Comparison of ENCODE assay signal across 8 cellular contexts in genomic region chr9:73132034-73132776, GRCh38. TPM values are rescaled to one million over a fixed set of nuclear protein-coding genes. Genes with fewer than 3 reads are reported as not detected.
DNase-seq lines count a peak whose midpoint lies in the region; ATAC-seq and TF ChIP-seq lines count a peak whose summit lies in the region.

No MANE protein-coding gene starts in this region.

- H3K36me3 Mint-ChIP-seq in CD8-positive, alpha-beta T cell: peaks cover 4% of the 10 kb centered on the region

- H3K27ac Mint-ChIP-seq in CD8-positive, alpha-beta T cell: peak overlapping the region; percentile 95

- peak; percentile 90 for ATAC-seq in CD8-positive, alpha-beta T cell
- peak; percentile 87 for ATAC-seq in foreskin keratinocyte

- peaks cover 25% of the 10 kb centered on the region for H3K4me1 Mint-ChIP-seq in CD8-positive, alpha-beta T cell (ENCODE audit: low read depth)

- CTCF ChIA-PET in CD8-positive, alpha-beta T cell (lab: Charles Lee): interaction anchor here (0.7 to 1.2 kb wide), 3 partner anchors 13 to 25 kb away, joined by 3 to 4 read pairs (median 4); no protein-coding TSS in a partner anchor

- POLR2A ChIA-PET in CD8-positive, alpha-beta T cell (lab: Charles Lee): interaction anchor here (0.7 to 1.8 kb wide), 3 partner anchors 17 to 23 kb away, joined by 5 to 10 read pairs (median 7); no protein-coding TSS in a partner anchor

- H3K9me3 Mint-ChIP-seq in CD8-positive, alpha-beta T cell: no peaks in the 10 kb centered on the region

- intact Hi-C loops in CD8-positive, alpha-beta T cell (cut with DNase I, micrococcal nuclease): loop anchor here (1.0 to 10.0 kb wide), 8 partner anchors 18 to 1955 kb away; partner anchors contain the start of genes ZFAND5 (in 2 of the 2), ANXA1 (in 1 of the 2), CARNMT1 (in 1 of the 2) and NMRK1 (in 1 of the 2)

- no peak for TF ChIP-seq CTCF in CD8-positive, alpha-beta T cell (IDR thresholded peaks at IDR 0.05)
- TF ChIP-seq CTCF in GM20000 (IDR thresholded peaks at IDR 0.05; ENCODE audit: extremely low read depth, missing control alignments) (no peak), foreskin keratinocyte (conservative IDR thresholded peaks at IDR 0.05) (no peak)

- H3K36me3 ChIP-seq in CD8-positive, alpha-beta T cell (ENCODE audit: insufficient read depth, low read length): no peaks in the 10 kb centered on the region

- H3K4me3 ChIP-seq in CD8-positive, alpha-beta T cell (ENCODE audit: low read depth, low read length): peak overlapping the region; percentile 65

- H3K9me3 ChIP-seq in CD8-positive, alpha-beta T cell (ENCODE audit: low read length): no peaks in the 10 kb centered on the region

- DNase-seq in CD8-positive, alpha-beta T cell: peak; percentile 51 to 77 (median 68)
- DNase-seq in GM20000 (ENCODE audit: low spot score): peak; percentile 46
- DNase-seq in HT-29 (ENCODE audit: low spot score): peak; percentile 93
- DNase-seq in SIG-M5 (lab: John Stamatoyannopoulos, UW): peak; percentile 51
- DNase-seq in activated naive CD4-positive, alpha-beta T cell (lab: John Stamatoyannopoulos, UW): peak; percentile 11 to 42 (median 20)
- DNase-seq in foreskin keratinocyte: peak; percentile 91 to 94
- DNase-seq in nucleus accumbens (lab: John Stamatoyannopoulos, UW): peak in 37 of 56 donors; percentile 1 to 66 (median 14)
- DNase-seq in superior temporal gyrus (ENCODE audit: extremely low spot score): peak; percentile 73

- H3K4me1 ChIP-seq in CD8-positive, alpha-beta T cell (ENCODE audit: insufficient read depth, low read length): peaks cover 7% of the 10 kb centered on the region
- peaks cover 43% of the 10 kb centered on the region for H3K4me1 ChIP-seq in foreskin keratinocyte

- no peaks in the 10 kb centered on the region for H3K27me3 ChIP-seq in CD8-positive, alpha-beta T cell (ENCODE audit: insufficient read depth, low read length)
- H3K27me3 ChIP-seq in foreskin keratinocyte: no peaks in the 10 kb centered on the region

- H3K27me3 Mint-ChIP-seq in CD8-positive, alpha-beta T cell (ENCODE audit: low read depth): no peaks in the 10 kb centered on the region

- H3K4me3 Mint-ChIP-seq in CD8-positive, alpha-beta T cell: peak overlapping the region; percentile 87

- peak overlapping the region; percentile 94 for H3K27ac ChIP-seq in CD8-positive, alpha-beta T cell (ENCODE audit: low read depth, low read length)
- peak overlapping the region; percentile 99 for H3K27ac ChIP-seq in foreskin keratinocyte

RNA-seq across cellular contexts. Expression of gene ANXA1, which starts 19.5 kb away (rescaled TPM):
- 100 to 1,000 TPM; 163 to 167 TPM for total RNA-seq in CD8-positive, alpha-beta T cell
- total RNA-seq in HT-29 (2014; rRNA removed; shearing (Covaris generic)): 171 and 192 TPM in 2 replicates
- total RNA-seq in foreskin keratinocyte: 880 and 908 TPM in 2 replicates
- polyA plus RNA-seq in foreskin keratinocyte: 712 and 776 TPM in 2 replicates

Comparison
In these comparisons a context has a peak if more than half of its experiments do, and no peak if none do; other contexts are left out.
1. Peak in every context shown above with its lines: DNase-seq, ATAC-seq, H3K4me3 ChIP-seq and H3K27ac ChIP-seq.
2. DNase-seq: peak in every context shown above with its lines; median percentile 93 in HT-29; 92 in foreskin keratinocyte; 73 in superior temporal gyrus; 68 in CD8-positive, alpha-beta T cell; 51 in SIG-M5; 46 in GM20000; 20 in activated naive CD4-positive, alpha-beta T cell; 14 in nucleus accumbens.